29 cellular contexts compared by ENCODE assay signal in the genomic region with DNA sequence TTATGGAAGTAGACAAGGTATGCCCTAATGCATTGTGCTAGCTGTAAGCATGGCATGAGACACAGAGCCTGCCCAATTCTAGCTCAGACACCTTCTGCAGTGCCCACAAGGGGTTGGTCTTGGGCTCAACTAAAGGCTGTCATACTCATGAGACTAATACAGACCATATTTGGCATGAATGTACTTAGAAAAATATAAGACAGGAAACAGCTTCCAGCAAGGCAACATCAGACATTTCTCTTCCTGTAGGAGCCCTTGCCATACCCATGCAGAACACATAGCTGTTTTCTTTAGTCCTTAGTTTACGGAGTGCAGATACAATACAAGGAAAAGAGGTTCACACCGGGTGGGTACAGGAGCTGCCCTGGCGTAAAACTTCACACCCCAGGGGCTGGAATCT. TPM values are rescaled to one million over a fixed set of nuclear protein-coding genes. Genes with fewer than 3 reads are reported as not detected.
A peak's percentile ranks its signal among the peaks of the same experiment; 100 is the strongest.
DNase-seq lines count a peak whose midpoint lies in the region; ATAC-seq and TF ChIP-seq lines count a peak whose summit lies in the region.
"Had no signal": no experiment of that assay in that cellular context is flagged by ENCODE, and none has a peak within 500 bp of the region (broad histone marks: within the 10 kb centered on the region; RNA-seq: fewer than 3 reads in every experiment).

No MANE protein-coding gene starts in this region.

- TF ChIP-seq POLR2A in stomach (IDR thresholded peaks at IDR 0.05): no peak

- intact Hi-C loops in stomach (cut with DNase I; ENCODE audit: low total_unique reads) (no loop called here), tibial artery (cut with DNase I; ENCODE audit: low total_unique reads) (no loop called here)

- no peak for ATAC-seq in GM21723 (IDR thresholded peaks at IDR 0.05; ENCODE audit: unreplicated experiment)
- ATAC-seq: K562, PC-3, Right ventricle myocardium inferior had no signal

- no peaks in the 10 kb centered on the region for H3K36me3 ChIP-seq in brain microvascular endothelial cell (replicated peaks)
- H3K36me3 ChIP-seq in stomach: peaks cover 0 to 94% (median 67%) of the 10 kb centered on the region in 4 donors
- H3K36me3 ChIP-seq in tibial artery: peaks cover 33 to 87% (median 69%) of the 10 kb centered on the region in 3 donors
- H3K36me3 ChIP-seq: BLaER1, SJCRH30 had no signal

- 74 to 84% (median 75%) methylated on average over 3 of the region's 3 CpGs for WGBS in stomach, 5 donors

- H3K4me1 ChIP-seq in stomach (no peaks in the 10 kb centered on the region), tibial artery (no peaks in the 10 kb centered on the region)
- H3K4me1 ChIP-seq: BLaER1, SJCRH30 had no signal

- no peak overlapping the region for H3K27ac ChIP-seq in brain microvascular endothelial cell
- no peak overlapping the region for H3K27ac ChIP-seq in stomach
- H3K27ac ChIP-seq in tibial artery: no peak overlapping the region
- H3K27ac ChIP-seq: BLaER1, GM23248, SJCRH30 had no signal

- TF ChIP-seq EP300 in stomach (IDR thresholded peaks at IDR 0.05): no peak

- H3K27me3 ChIP-seq in brain microvascular endothelial cell (replicated peaks) (no peaks in the 10 kb centered on the region), stomach (no peaks in the 10 kb centered on the region), tibial artery (no peaks in the 10 kb centered on the region)
- H3K27me3 ChIP-seq: BLaER1, SJCRH30 had no signal

- DNase-seq in HT1080 (ENCODE audit: low read depth) (peak; percentile 46), brain microvascular endothelial cell (peak; percentile 13), fibroblast of pulmonary artery (ENCODE audit: low read depth) (peak; percentile 19), pulmonary artery endothelial cell (ENCODE audit: low read depth, low spot score) (peak; percentile 81), stomach (no peak), tibial artery (no peak)
- DNase-seq: DMS153; DND-41; GM23248; H7; MV-4-11; NCI-H1105; NCI-H1436 treated with DMSO at 0.1 percent for 48 hours; NCI-H187 treated with DMSO at 0.1 percent for 48 hours; NCI-H2107; NCI-H524; NCI-H774; NK-92 treated with Interleukin-12 subunit alpha and Interleukin-12 subunit beta, amount 100 ng/mL, for 24 hours; PC-3; SJCRH30 had no signal

- TF ChIP-seq CTCF in brain microvascular endothelial cell (IDR thresholded peaks at IDR 0.05; ENCODE audit: low read depth, low read length, missing control alignments) (no peak), fibroblast of pulmonary artery (IDR thresholded peaks at IDR 0.05; ENCODE audit: low read length, missing control alignments) (no peak), stomach (IDR thresholded peaks at IDR 0.05) (no peak), tibial artery (IDR thresholded peaks at IDR 0.05) (no peak)

- H3K9me3 ChIP-seq in stomach (peaks cover 0 to 12% (median 1%) of the 10 kb centered on the region in 4 donors), tibial artery (peaks cover 0 to 6% (median 3%) of the 10 kb centered on the region in 3 donors)
- H3K9me3 ChIP-seq: SJCRH30 had no signal

- no peak overlapping the region for H3K4me3 ChIP-seq in brain microvascular endothelial cell (ENCODE audit: low read depth, low read length)
- H3K4me3 ChIP-seq in fibroblast of pulmonary artery (replicated peaks; ENCODE audit: low read depth, low read length): no peak overlapping the region
- no peak overlapping the region for H3K4me3 ChIP-seq in stomach
- no peak overlapping the region for H3K4me3 ChIP-seq in tibial artery
- H3K4me3 ChIP-seq: BLaER1, GM23248, K562, SJCRH30 had no signal

- in situ Hi-C loops in brain microvascular endothelial cell (cut with HindIII; ENCODE audit: low pct_ligation_motif_present, low sequenced_read_pairs): no loop called here

RNA-seq across cellular contexts. Expression of a gene that starts 30.5 kb away (rescaled TPM):
- 0.03 TPM in 2 replicates for total RNA-seq in HT1080 (2014; rRNA removed; shearing (Covaris generic))
- polyA plus RNA-seq in HT1080 (2015; cell fraction: cytosol; rRNA removed): 0.05 TPM in 1 of 2 replicates, not detected in the other
- 0.42 TPM in 1 of 2 replicates, not detected in the other for polyA plus RNA-seq in HT1080 (2015; cell fraction: nucleus; rRNA removed)
- total RNA-seq in pulmonary artery endothelial cell: 0.11 TPM in 1 of 2 replicates, not detected in the other
- total RNA-seq in stomach: 10 to 100 TPM in 2 of 5 donors, not detected in 3; 10.5 to 37.4 TPM
- under 1 TPM in 2 of 3 donors, not detected in 1; 0.08 to 0.25 TPM for polyA plus RNA-seq in stomach
- total RNA-seq: GM23248, K562, LHCN-M2, MCF 10A, Right ventricle myocardium inferior, SJCRH30 had no signal
- polyA plus RNA-seq: AG04450, K562 had no signal

RNA-seq across cellular contexts. Expression of a gene that starts 48.6 kb away (rescaled TPM):
- total RNA-seq in HT1080 (2014; rRNA removed; shearing (Covaris generic)): 0.13 TPM in 1 of 2 replicates, not detected in the other
- 0.02 and 0.95 TPM in 2 replicates for polyA plus RNA-seq in HT1080 (2015; cell fraction: cytosol; rRNA removed)
- 0.41 TPM in 1 of 2 replicates, not detected in the other for polyA plus RNA-seq in HT1080 (2015; cell fraction: nucleus; rRNA removed)
- total RNA-seq in pulmonary artery endothelial cell (0.14 and 0.92 TPM in 2 replicates), stomach (10 to 100 TPM in 1 of 5 donors, 1 to 10 TPM in 4; 3.6 to 46.1 (median 3.8) TPM)
- polyA plus RNA-seq in stomach: 1 to 10 TPM; 1.5 to 1.8 (median 1.5) TPM
- total RNA-seq: GM23248, HT-29, K562, MCF 10A, RPMI7951 had no signal
- polyA plus RNA-seq: AG04450, GM23248, K562 had no signal

Comparison
In these comparisons a context has a peak if more than half of its experiments do, and no peak if none do; other contexts are left out.
1. DNase-seq: peak in HT1080 (single experiment), brain microvascular endothelial cell (single experiment), fibroblast of pulmonary artery (single experiment) and pulmonary artery endothelial cell (single experiment); none in stomach (single experiment) and tibial artery (0 of 2).